21 cellular contexts compared by ENCODE assay signal in the genomic region with DNA sequence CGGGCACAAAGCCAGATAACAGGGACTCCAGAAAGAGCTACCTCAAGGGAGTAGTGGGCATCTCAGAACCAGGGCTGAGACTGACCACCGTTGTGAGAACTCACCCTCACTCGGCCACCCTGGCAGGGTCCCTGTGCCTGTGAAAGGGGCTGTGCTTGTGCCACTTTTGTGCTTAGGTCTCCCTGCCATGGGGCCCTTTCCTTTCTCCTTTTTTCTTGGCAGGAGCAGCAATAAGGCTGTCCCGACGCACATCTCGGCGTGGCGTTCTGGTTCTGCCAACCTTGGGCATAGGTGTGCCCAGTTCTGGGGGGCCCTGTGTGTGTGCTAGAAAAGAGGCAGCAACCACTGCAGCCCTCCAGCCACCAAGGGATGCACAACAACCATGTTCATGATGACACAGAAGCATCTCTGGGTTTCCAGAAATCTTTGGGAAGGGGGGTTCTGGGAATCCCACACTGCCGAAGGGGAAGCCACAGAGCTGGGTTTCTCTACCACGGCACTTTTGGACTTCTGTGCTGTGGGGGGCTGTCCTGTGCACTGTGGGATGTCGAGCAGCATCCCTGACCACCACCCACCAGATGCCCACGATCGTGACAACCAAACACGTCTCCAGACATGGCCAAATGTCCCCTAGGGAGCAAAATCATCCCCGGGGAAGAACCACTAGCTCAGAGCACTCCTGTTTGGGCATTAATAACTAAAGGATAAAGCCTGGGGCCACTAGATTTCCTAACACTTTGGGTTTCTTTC. TPM values are rescaled to one million over a fixed set of nuclear protein-coding genes. Genes with fewer than 3 reads are reported as not detected.
DNase-seq lines count a peak whose midpoint lies in the region; ATAC-seq and TF ChIP-seq lines count a peak whose summit lies in the region.
"Had no signal": no experiment of that assay in that cellular context is flagged by ENCODE, and none has a peak within 500 bp of the region (broad histone marks: within the 10 kb centered on the region; RNA-seq: fewer than 3 reads in every experiment).

No MANE protein-coding gene starts in this region.

- peak overlapping the region in 2 of 11 experiments; percentile 12 to 40; a peak in 3 of 22 replicates for H3K9ac ChIP-seq in BLaER1 treated with 17β-estradiol and CSF1 and Interleukin-3, amounts not matched to agents 10 nM and 100 nM
- H3K9ac ChIP-seq: KMS-11 had no signal

- intact Hi-C loops in posterior vena cava (cut with DNase I), result no loop called here

- peaks cover 0 to 4% (median 0%) of the 10 kb centered on the region in 11 experiments; a peak in 2 of 22 replicates for H3K36me3 ChIP-seq in BLaER1 treated with 17β-estradiol and CSF1 and Interleukin-3, amounts not matched to agents 10 nM and 100 nM

- no peaks in the 10 kb centered on the region for H3K9me3 Mint-ChIP-seq in nephron
- no peaks in the 10 kb centered on the region for H3K9me3 Mint-ChIP-seq in stimulated activated memory B cell treated with anti-CD40 and anti-IgM and Interleukin-4, amounts not matched to agents 10 μg/mL and 1 μg/mL and 100 μg/mL, for 72 hours

- H4K20me1 ChIP-seq in BLaER1 treated with 17β-estradiol and CSF1 and Interleukin-3, amounts not matched to agents 10 nM and 100 nM, result no peaks in the 10 kb centered on the region

- no peak overlapping the region for H3K4me3 Mint-ChIP-seq in nephron
- no peak overlapping the region for H3K4me3 Mint-ChIP-seq in stimulated activated memory B cell treated with anti-CD40 and anti-IgM and Interleukin-4, amounts not matched to agents 10 μg/mL and 1 μg/mL and 100 μg/mL, for 72 hours
- H3K4me3 Mint-ChIP-seq: CD8-positive, alpha-beta memory T cell; IgD-negative memory B cell had no signal

- peaks cover 56 to 90% (median 72%) of the 10 kb centered on the region in 10 experiments for H3K4me1 ChIP-seq in BLaER1 treated with 17β-estradiol and CSF1 and Interleukin-3, amounts not matched to agents 10 nM and 100 nM

- peaks cover 0 to 25% (median 0%) of the 10 kb centered on the region in 11 experiments; a peak in 4 of 22 replicates for H3K27me3 ChIP-seq in BLaER1 treated with 17β-estradiol and CSF1 and Interleukin-3, amounts not matched to agents 10 nM and 100 nM

- H3K36me3 Mint-ChIP-seq in nephron (ENCODE audit: low read depth), result no peaks in the 10 kb centered on the region
- H3K36me3 Mint-ChIP-seq in stimulated activated memory B cell treated with anti-CD40 and anti-IgM and Interleukin-4, amounts not matched to agents 10 μg/mL and 1 μg/mL and 100 μg/mL, for 72 hours, result peaks cover under 1% of the 10 kb centered on the region
- H3K36me3 Mint-ChIP-seq: IgD-negative memory B cell had no signal

- peaks cover 43% of the 10 kb centered on the region for H3K4me1 Mint-ChIP-seq in nephron
- H3K4me1 Mint-ChIP-seq in stimulated activated memory B cell treated with anti-CD40 and anti-IgM and Interleukin-4, amounts not matched to agents 10 μg/mL and 1 μg/mL and 100 μg/mL, for 72 hours, result peaks cover 50% of the 10 kb centered on the region
- H3K4me1 Mint-ChIP-seq: CD14-positive monocyte had no signal

- H3K4me2 ChIP-seq in BLaER1 treated with 17β-estradiol and CSF1 and Interleukin-3, amounts not matched to agents 10 nM and 100 nM, result peak overlapping the region in 10 of 11 experiments; percentile 12 to 82 (median 66); a peak in 19 of 22 replicates
- H3K4me2 ChIP-seq: KMS-11 had no signal

- DNase-seq in RPMI7951 (ENCODE audit: low read depth) (peak; percentile 68), posterior vena cava (ENCODE audit: low spot score) (no peak), NCI-H1694 treated with DMSO at 0.1 percent for 48 hours (lab: John Stamatoyannopoulos, UW) (no peak)
- DNase-seq: CD8-positive, alpha-beta memory T cell; DMS79 treated with DMSO at 0.1 percent for 48 hours; GF-D8; MM.1S; NCI-H1694; NCI-H2081 treated with DMSO at 0.1 percent for 48 hours; NCI-H2171; NCI-H510A; NCI-H774 had no signal

- H3K27ac Mint-ChIP-seq in nephron, result peak overlapping the region; percentile 36 to 74 (median 61)
- H3K27ac Mint-ChIP-seq in stimulated activated memory B cell treated with anti-CD40 and anti-IgM and Interleukin-4, amounts not matched to agents 10 μg/mL and 1 μg/mL and 100 μg/mL, for 72 hours, result peak overlapping the region; percentile 86
- H3K27ac Mint-ChIP-seq: IgD-negative memory B cell had no signal

- H3K27me3 Mint-ChIP-seq in nephron (ENCODE audit: low read depth), result no peaks in the 10 kb centered on the region
- H3K27me3 Mint-ChIP-seq in stimulated activated memory B cell treated with anti-CD40 and anti-IgM and Interleukin-4, amounts not matched to agents 10 μg/mL and 1 μg/mL and 100 μg/mL, for 72 hours, result peaks cover 17% of the 10 kb centered on the region

- H3K4me3 ChIP-seq in BLaER1 treated with 17β-estradiol and CSF1 and Interleukin-3, amounts not matched to agents 10 nM and 100 nM, result no peak overlapping the region
- H3K4me3 ChIP-seq: A549 had no signal

- no peak for ATAC-seq in stimulated activated memory B cell treated with anti-CD40 and anti-IgM and Interleukin-4, amounts not matched to agents 10 μg/mL and 1 μg/mL and 100 μg/mL, for 72 hours
- no peak for ATAC-seq in GM18520 (IDR thresholded peaks at IDR 0.05; ENCODE audit: unreplicated experiment)

- H3K27ac ChIP-seq in BLaER1 treated with 17β-estradiol and CSF1 and Interleukin-3, amounts not matched to agents 10 nM and 100 nM, result peak overlapping the region in 4 of 11 experiments; percentile 24 to 64 (median 34); a peak in 5 of 22 replicates
- H3K27ac ChIP-seq: KMS-11 had no signal

- peaks cover 5 to 11% (median 9%) of the 10 kb centered on the region in 11 experiments for H3K9me3 ChIP-seq in BLaER1 treated with 17β-estradiol and CSF1 and Interleukin-3, amounts not matched to agents 10 nM and 100 nM (replicated peaks in 1 of 11)
- H3K9me3 ChIP-seq: A549 had no signal

- no peak for TF ChIP-seq CTCF in nephron (IDR thresholded peaks at IDR 0.05; ENCODE audit: unreplicated experiment in 3 of 3)

RNA-seq across cellular contexts. Expression of a gene that starts 13.1 kb away (rescaled TPM):
- 173 and 232 TPM in 2 replicates for total RNA-seq in RPMI7951 (2014; rRNA removed; shearing (Covaris generic))
- total RNA-seq in posterior vena cava, result 10 to 100 TPM; 12.7 to 72.5 TPM
- total RNA-seq: CD8-positive, alpha-beta memory T cell had no signal

RNA-seq across cellular contexts. Expression of a gene that starts 22.7 kb away (rescaled TPM):
- total RNA-seq in RPMI7951 (2014; rRNA removed; shearing (Covaris generic)), result 0.88 and 1.7 TPM in 2 replicates
- 10 to 100 TPM in 1 of 2 donors, 1 to 10 TPM in 1; 5.1 to 14.4 TPM for total RNA-seq in posterior vena cava
- total RNA-seq: H1 had no signal

RNA-seq across cellular contexts. Expression of a gene that starts 48.6 kb away (rescaled TPM):
- 120 and 127 TPM in 2 replicates for total RNA-seq in RPMI7951 (2014; rRNA removed; shearing (Covaris generic))
- total RNA-seq in posterior vena cava, result 100 to 1,000 TPM; 113 to 119 TPM

RNA-seq across cellular contexts. Expression of a gene that starts 50.1 kb away (rescaled TPM):
- 32.5 and 37.6 TPM in 2 replicates for total RNA-seq in RPMI7951 (2014; rRNA removed; shearing (Covaris generic))
- total RNA-seq in posterior vena cava, result 10 to 100 TPM; 27.4 to 28.9 TPM
